Comparison of ENCODE assay signal across 8 cellular contexts in genomic region chr12:19439059-19440018, GRCh38.
DNase-seq lines count a peak whose midpoint lies in the region; ATAC-seq and TF ChIP-seq lines count a peak whose summit lies in the region.

A gene with protein sequence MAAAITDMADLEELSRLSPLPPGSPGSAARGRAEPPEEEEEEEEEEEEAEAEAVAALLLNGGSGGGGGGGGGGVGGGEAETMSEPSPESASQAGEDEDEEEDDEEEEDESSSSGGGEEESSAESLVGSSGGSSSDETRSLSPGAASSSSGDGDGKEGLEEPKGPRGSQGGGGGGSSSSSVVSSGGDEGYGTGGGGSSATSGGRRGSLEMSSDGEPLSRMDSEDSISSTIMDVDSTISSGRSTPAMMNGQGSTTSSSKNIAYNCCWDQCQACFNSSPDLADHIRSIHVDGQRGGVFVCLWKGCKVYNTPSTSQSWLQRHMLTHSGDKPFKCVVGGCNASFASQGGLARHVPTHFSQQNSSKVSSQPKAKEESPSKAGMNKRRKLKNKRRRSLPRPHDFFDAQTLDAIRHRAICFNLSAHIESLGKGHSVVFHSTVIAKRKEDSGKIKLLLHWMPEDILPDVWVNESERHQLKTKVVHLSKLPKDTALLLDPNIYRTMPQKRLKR (plus strand): TSS chr12:19439492. CDS start chr12:19439700, 208 bp downstream.

- ATAC-seq in GM18870 (IDR thresholded peaks at IDR 0.05; ENCODE audit: unreplicated experiment) = peak; percentile 62
- peak; percentile 79 for ATAC-seq in HG03108 (IDR thresholded peaks at IDR 0.05; ENCODE audit: unreplicated experiment)

- POLR2A ChIA-PET in AG04449 (lab: Yijun Ruan, JAX) = no interaction called here

- peak within 1 kb of the TSS; percentile 86 for H3K4me3 ChIP-seq in AG04449 (ENCODE audit: low read depth, low read length)

- H3K27ac ChIP-seq in caudate nucleus (ENCODE audit: low read depth, low read length) = peak within 1 kb of the TSS; percentile 93

- no peak for TF ChIP-seq CTCF in AG04449 (IDR thresholded peaks at IDR 0.05; ENCODE audit: insufficient read depth, low read length, missing control alignments)

- peak; percentile 70 for DNase-seq in AG04449 (ENCODE audit: low read depth, low spot score)
- DNase-seq in NCI-H345 (lab: John Stamatoyannopoulos, UW) = peak; percentile 88
- peak; percentile 68 to 90 (median 82) for DNase-seq in activated CD4-positive, CD25-positive, alpha-beta regulatory T cell (lab: John Stamatoyannopoulos, UW)
- DNase-seq in caudate nucleus (lab: John Stamatoyannopoulos, UW) = peak; percentile 22 to 97 (median 90)
- DNase-seq in iris pigment epithelial cell (ENCODE audit: low read depth) = peak; percentile 97
- DNase-seq in stimulated activated CD4-positive, alpha-beta T cell treated with anti-CD3 and anti-CD28 coated beads, Interleukin-12 subunit alpha, Interleukin-12 subunit beta, amount 100 ng/mL, for 24 hours (ENCODE audit: low read depth in 2 of 2) = peak; percentile 74 to 75

- CTCF ChIA-PET in AG04449 (lab: Yijun Ruan, JAX) = no interaction called here

Comparison
In these comparisons a context has a peak if more than half of its experiments do, and no peak if none do; other contexts are left out.
1. Peak in every context shown above with its lines: DNase-seq, ATAC-seq, H3K4me3 ChIP-seq and H3K27ac ChIP-seq.